ENCODE assay signal across 37 cellular contexts in genomic region chr2:75226617-75227016, GRCh38. TPM values are rescaled to one million over a fixed set of nuclear protein-coding genes. Genes with fewer than 3 reads are reported as not detected.
"Had no signal": no experiment of that assay in that cellular context is flagged by ENCODE, and none has a peak within 500 bp of the region (broad histone marks: within the 10 kb centered on the region; RNA-seq: fewer than 3 reads in every experiment).

No MANE protein-coding gene starts in this region.

- ATAC-seq: activated naive CD4-positive, alpha-beta T cell treated with anti-CD3 and anti-CD28 coated beads, Interleukin-2, amount 50 U/mL, for 72 hours; activated naive CD8-positive, alpha-beta T cell treated with anti-CD3 and anti-CD28 coated beads, Interleukin-2, amount 50 U/mL, for 24 hours; activated T-cell treated with anti-CD3 and anti-CD28 coated beads, Interleukin-2, amount 50 U/mL, for 4 hours; activated T-cell treated with anti-CD3 and anti-CD28 coated beads, Interleukin-2, amount 50 U/mL, for 72 hours; activated T-helper 17 cell treated with anti-CD3 and anti-CD28 coated beads, Interleukin-2, amount 50 U/mL, for 72 hours; body of pancreas had no signal

- H3K27me3 ChIP-seq: adrenal gland, ascending aorta, body of pancreas, brain microvascular endothelial cell, breast epithelium, cardiac muscle cell had no signal

- H3K4me1 ChIP-seq: adrenal gland, ascending aorta, body of pancreas, breast epithelium had no signal

- FAIRE-seq: astrocyte, bronchial epithelial cell had no signal

- H3K9me3 ChIP-seq: adrenal gland, ascending aorta, body of pancreas, breast epithelium had no signal

- H3K4me3 ChIP-seq: adrenal gland, ascending aorta, body of pancreas, breast epithelium, cardiac muscle cell had no signal

- DNase-seq: activated effector memory CD4-positive, alpha-beta T cell treated with anti-CD3 and anti-CD28 coated beads, Interleukin-2, amount 50 U/mL, for 16 hours; activated effector memory CD4-positive, alpha-beta T cell treated with Interleukin-2 at 50 U/mL for 16 hours; activated gamma-delta T cell; activated gamma-delta T cell treated with Interleukin-2 at 50 U/mL for 16 hours; activated naive CD4-positive, alpha-beta T cell; activated naive CD4-positive, alpha-beta T cell treated with anti-CD3 and anti-CD28 coated beads for 36 hours; activated naive CD4-positive, alpha-beta T cell treated with anti-CD3 and anti-CD28 coated beads, Interleukin-2, amount 10 ng/mL, durations not matched to agents 7 days and 5 days; activated naive CD4-positive, alpha-beta T cell treated with anti-CD3 and anti-CD28 coated beads, Interleukin-2, amount 50 U/mL, for 16 hours; activated naive CD4-positive, alpha-beta T cell treated with Interleukin-2 at 50 U/mL for 16 hours; activated naive CD8-positive, alpha-beta T cell treated with anti-CD3 and anti-CD28 coated beads for 36 hours; activated naive CD8-positive, alpha-beta T cell treated with anti-CD3 and anti-CD28 coated beads, Interleukin-2, amount 10 ng/mL, durations not matched to agents 7 days and 5 days; activated naive CD8-positive, alpha-beta T cell treated with anti-CD3 and anti-CD28 coated beads, Interleukin-2, amount 50 U/mL, for 24 hours; activated T-cell treated with anti-CD3 and anti-CD28 coated beads, Interleukin-2, amount 50 U/mL, for 24 hours; activated T-cell treated with anti-CD3 and anti-CD28 coated beads, Interleukin-2, amount 50 U/mL, for 4 hours; activated T-cell treated with anti-CD3 and anti-CD28 coated beads, Interleukin-2, amount 50 U/mL, for 48 hours; activated T-cell treated with anti-CD3 and anti-CD28 coated beads, Interleukin-2, amount 50 U/mL, for 72 hours; adrenal gland; amniotic stem cell; amygdala; anterior cingulate cortex; aorta; body of pancreas; brain microvascular endothelial cell; caudate nucleus; central memory CD4-positive, alpha-beta T cell; cerebellar nuclear complex had no signal

- H3K27ac ChIP-seq: adrenal gland, ascending aorta, body of pancreas, brain microvascular endothelial cell, breast epithelium, cardiac muscle cell had no signal

- H3K36me3 ChIP-seq: adrenal gland, ascending aorta, brain microvascular endothelial cell, breast epithelium, cardiac muscle cell had no signal

RNA-seq across cellular contexts. Expression of gene TACR1, which starts 27.3 kb away (rescaled TPM):
- total RNA-seq: activated naive CD4-positive, alpha-beta T cell treated with anti-CD3 and anti-CD28 coated beads for 36 hours; activated naive CD4-positive, alpha-beta T cell treated with anti-CD3 and anti-CD28 coated beads, Interleukin-2, amount 50 U/mL, for 72 hours; activated naive CD8-positive, alpha-beta T cell treated with anti-CD3 and anti-CD28 coated beads for 36 hours; activated naive CD8-positive, alpha-beta T cell treated with anti-CD3 and anti-CD28 coated beads, Interleukin-2, amount 10 ng/mL, durations not matched to agents 7 days and 5 days; activated T-cell treated with anti-CD3 and anti-CD28 coated beads, Interleukin-2, amount 50 U/mL, for 4 hours; activated T-cell treated with anti-CD3 and anti-CD28 coated beads, Interleukin-2, amount 50 U/mL, for 72 hours; activated T-helper 1 cell treated with anti-CD3 and anti-CD28 coated beads, Interleukin-12 subunit alpha, Interleukin-12 subunit beta, Interleukin-2, Interleukin-4 antibody, amounts not matched to agents 30 ng/mL and 10 ng/mL and 1 ng/mL, durations not matched to agents 14 hours and 24 hours and 36 hours; activated T-helper 17 cell treated with anti-CD3 and anti-CD28 coated beads, Interleukin-2, amount 50 U/mL, for 72 hours; activated T-helper 2 cell treated with anti-CD3 and anti-CD28 coated beads, Interferon-gamma antibody, Interleukin-2, Interleukin-4, amounts not matched to agents 10 μg/mL and 5 μg/mL and 100 μg/mL, durations not matched to agents 14 hours and 24 hours and 36 hours; astrocyte; bronchial epithelial cell; cardiac muscle cell; cardiac septum; chondrocyte had no signal
- polyA plus RNA-seq: cardiac muscle cell had no signal
